12 cellular contexts compared by ENCODE assay signal in the genomic region with DNA sequence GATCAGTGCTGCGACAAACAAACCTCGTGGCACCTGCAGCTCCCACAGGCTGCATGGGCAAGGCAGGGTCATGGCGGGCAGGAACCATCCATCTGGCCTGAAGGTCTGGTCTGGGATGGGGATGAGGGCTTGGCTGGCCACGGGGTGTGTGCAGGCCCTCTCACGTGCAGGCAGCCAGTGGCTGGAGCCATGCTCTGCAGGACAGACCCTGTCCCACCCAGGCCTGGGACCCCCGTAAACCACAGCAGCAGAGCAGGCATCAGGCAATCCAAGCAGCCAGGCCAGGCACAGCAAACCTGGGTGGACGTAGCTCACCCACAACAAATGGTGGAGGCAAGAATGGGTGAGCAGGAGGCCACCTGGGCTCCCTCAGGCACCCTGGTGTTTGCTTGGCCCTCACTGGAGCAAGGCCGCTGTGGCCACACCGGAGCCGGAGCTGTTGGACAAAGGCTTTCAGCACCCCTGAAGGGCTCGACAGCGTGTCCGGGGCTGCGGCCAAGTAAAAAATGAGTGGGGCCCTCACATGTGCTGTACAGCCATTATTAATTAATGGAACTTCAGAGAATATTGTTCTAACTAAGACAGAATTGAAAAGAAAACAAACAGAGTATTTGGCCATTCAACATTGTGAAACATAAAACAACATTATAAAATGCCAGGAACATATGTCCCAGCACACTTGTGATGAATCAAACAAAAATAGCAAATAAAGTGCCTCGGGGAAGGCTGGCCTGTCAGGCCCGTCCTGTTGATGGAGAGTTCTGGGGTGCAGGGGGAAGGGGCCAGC. TPM values are rescaled to one million over a fixed set of nuclear protein-coding genes. Genes with fewer than 3 reads are reported as not detected.
A peak's percentile ranks its signal among the peaks of the same experiment; 100 is the strongest.
DNase-seq lines count a peak whose midpoint lies in the region; ATAC-seq and FAIRE-seq lines count a peak whose summit lies in the region.
"Had no signal": no experiment of that assay in that cellular context is flagged by ENCODE, and none has a peak within 500 bp of the region (broad histone marks: within the 10 kb centered on the region; RNA-seq: fewer than 3 reads in every experiment).

No MANE protein-coding gene starts in this region.

- no peaks in the 10 kb centered on the region for H3K36me3 Mint-ChIP-seq in activated CD4-positive, alpha-beta T cell treated with anti-CD3 and anti-CD28 coated beads for 36 hours (ENCODE audit: low read depth)

- no peaks in the 10 kb centered on the region for H3K27me3 Mint-ChIP-seq in activated CD4-positive, alpha-beta T cell treated with anti-CD3 and anti-CD28 coated beads for 36 hours

- H3K9me3 Mint-ChIP-seq in activated CD4-positive, alpha-beta T cell treated with anti-CD3 and anti-CD28 coated beads for 36 hours (ENCODE audit: low read depth): no peaks in the 10 kb centered on the region

- H3K4me1 Mint-ChIP-seq in activated CD4-positive, alpha-beta T cell treated with anti-CD3 and anti-CD28 coated beads for 36 hours: peaks cover 10% of the 10 kb centered on the region

- DNase-seq in activated CD4-positive, alpha-beta T cell treated with anti-CD3 and anti-CD28 coated beads for 36 hours: peak; percentile 1
- DNase-seq in activated CD4-positive, alpha-beta T cell treated with anti-CD3 and anti-CD28 coated beads for 1 hour: no peak
- peak; percentile 49 for DNase-seq in LHCN-M2 (ENCODE audit: low read depth)
- DNase-seq in fibroblast of gingiva (ENCODE audit: low read depth): peak; percentile 85
- DNase-seq in posterior cingulate gyrus: peak in 6 of 10 donors; percentile 5 to 77 (median 36)
- no peak for DNase-seq in NCI-H2227 (lab: John Stamatoyannopoulos, UW; ENCODE audit: unreplicated experiment)
- no peak for DNase-seq in NOMO-1 treated with DMSO at 0.1 percent for 48 hours (lab: John Stamatoyannopoulos, UW; ENCODE audit: unreplicated experiment)
- DNase-seq in frontal cortex (ENCODE audit: low spot score in 2 of 2): no peak
- DNase-seq: 8988T, KG1, NCI-H2029 treated with DMSO at 0.1 percent for 48 hours had no signal

- no peak for FAIRE-seq in frontal cortex (lab: Jason Lieb, UNC)

- CTCF ChIA-PET in activated CD4-positive, alpha-beta T cell treated with anti-CD3 and anti-CD28 coated beads for 36 hours (lab: Charles Lee): no interaction called here

- H3K4me3 Mint-ChIP-seq in activated CD4-positive, alpha-beta T cell treated with anti-CD3 and anti-CD28 coated beads for 36 hours: no peak overlapping the region

- H3K27ac Mint-ChIP-seq in activated CD4-positive, alpha-beta T cell treated with anti-CD3 and anti-CD28 coated beads for 36 hours: no peak overlapping the region

- POLR2A ChIA-PET in activated CD4-positive, alpha-beta T cell treated with anti-CD3 and anti-CD28 coated beads for 36 hours (lab: Charles Lee): no interaction called here

- intact Hi-C loops in activated CD4-positive, alpha-beta T cell treated with anti-CD3 and anti-CD28 coated beads for 36 hours (cut with DNase I, micrococcal nuclease): no loop called here
- intact Hi-C loops in posterior cingulate gyrus (cut with DNase I): no loop called here

- ATAC-seq in activated CD4-positive, alpha-beta T cell treated with anti-CD3 and anti-CD28 coated beads for 36 hours: no peak
- ATAC-seq: mucosa of descending colon had no signal

RNA-seq across cellular contexts. Expression of gene GNB1L, which starts 24.0 kb away (rescaled TPM):
- total RNA-seq in activated CD4-positive, alpha-beta T cell treated with anti-CD3 and anti-CD28 coated beads for 36 hours: 10 to 100 TPM in 1 of 2 experiments, 1 to 10 TPM in 1; 7.6 to 12.4 TPM
- total RNA-seq in LHCN-M2 (2014; rRNA removed) (11.3 and 14.0 TPM in 2 replicates), frontal cortex (2.9 TPM)
- 9.0 TPM for polyA plus RNA-seq in LHCN-M2 (2012)

RNA-seq across cellular contexts. Expression of gene RTL10, which starts 24.0 kb away (rescaled TPM):
- total RNA-seq in activated CD4-positive, alpha-beta T cell treated with anti-CD3 and anti-CD28 coated beads for 36 hours: 10 to 100 TPM; 14.9 to 15.6 TPM
- 13.3 and 14.9 TPM in 2 replicates for total RNA-seq in LHCN-M2 (2014; rRNA removed)
- polyA plus RNA-seq in LHCN-M2 (2012): 19.1 TPM
- total RNA-seq in frontal cortex: 13.0 TPM

Comparison
In these comparisons a context has a peak if more than half of its experiments do, and no peak if none do; other contexts are left out.
1. DNase-seq: peak in activated CD4-positive, alpha-beta T cell treated with anti-CD3 and anti-CD28 coated beads for 36 hours (single experiment), LHCN-M2 (single experiment), fibroblast of gingiva (single experiment) and posterior cingulate gyrus (6 of 10); none in activated CD4-positive, alpha-beta T cell treated with anti-CD3 and anti-CD28 coated beads for 1 hour (single experiment), NCI-H2227 (single experiment), NOMO-1 treated with DMSO at 0.1 percent for 48 hours (single experiment) and frontal cortex (0 of 2).